ENCODE assay signal across 8 cellular contexts in genomic region chr3:125119752-125120369, GRCh38.
DNase-seq lines count a peak whose midpoint lies in the region; ATAC-seq, FAIRE-seq and TF ChIP-seq lines count a peak whose summit lies in the region.

No MANE protein-coding gene starts in this region.

- no peaks in the 10 kb centered on the region for H3K27me3 ChIP-seq in ovary

- no peaks in the 10 kb centered on the region for H3K36me3 ChIP-seq in ovary

- FAIRE-seq in D721Med (lab: Jason Lieb, UNC) = no peak

- peaks cover 27% of the 10 kb centered on the region for H3K4me1 ChIP-seq in ovary (ENCODE audit: insufficient read depth)

- TF ChIP-seq POLR2A in ovary (IDR thresholded peaks at IDR 0.05) = no peak

- intact Hi-C loops in ovary (cut with DNase I) = loop anchor here in 1 of 4 donors (10.0 kb wide), 1 partner anchor 55 kb away; no protein-coding TSS in a partner anchor

- no peak for TF ChIP-seq CTCF in fibroblast of pulmonary artery (IDR thresholded peaks at IDR 0.05; ENCODE audit: low read length, missing control alignments)
- TF ChIP-seq CTCF in ovary (IDR thresholded peaks at IDR 0.05) = no peak
- no peak for TF ChIP-seq CTCF in D721Med (IDR thresholded peaks at IDR 0.05; ENCODE audit: insufficient read depth, missing control alignments)

- 17 to 31% (median 18%) methylated on average over 10 of the region's 10 CpGs for WGBS in ovary, 3 donors

- DNase-seq in stimulated activated CD8-positive, alpha-beta memory T cell treated with anti-CD3 and anti-CD28 coated beads, Interleukin-12 subunit alpha, Interleukin-12 subunit beta, amount 100 ng/mL, for 4 hours (ENCODE audit: low read depth) = peak; percentile 25
- DNase-seq in stimulated activated CD8-positive, alpha-beta memory T cell treated with anti-CD3 and anti-CD28 coated beads, Interleukin-4, amount 100 ng/mL, for 48 hours = no peak
- peak; percentile 43 for DNase-seq in fibroblast of pulmonary artery (ENCODE audit: low read depth)
- DNase-seq in ovary = no peak
- no peak for DNase-seq in NCI-H510A (lab: John Stamatoyannopoulos, UW)
- no peak for DNase-seq in SW 1271 (lab: John Stamatoyannopoulos, UW)
- no peak for DNase-seq in D721Med (ENCODE audit: insufficient read length, low spot score)

- no peaks in the 10 kb centered on the region for H3K9me3 ChIP-seq in ovary

- no peak overlapping the region for H3K27ac ChIP-seq in ovary

- peak; percentile 76 for ATAC-seq in HG03378 (IDR thresholded peaks at IDR 0.05; ENCODE audit: unreplicated experiment)

- no peak overlapping the region for H3K4me3 ChIP-seq in fibroblast of pulmonary artery (replicated peaks; ENCODE audit: low read depth, low read length)
- H3K4me3 ChIP-seq in ovary = no peak overlapping the region

- no peak for TF ChIP-seq EP300 in ovary (IDR thresholded peaks at IDR 0.05)

Comparison
In these comparisons a context has a peak if more than half of its experiments do, and no peak if none do; other contexts are left out.
1. DNase-seq: peak in stimulated activated CD8-positive, alpha-beta memory T cell treated with anti-CD3 and anti-CD28 coated beads, Interleukin-12 subunit alpha, Interleukin-12 subunit beta, amount 100 ng/mL, for 4 hours (single experiment) and fibroblast of pulmonary artery (single experiment); none in stimulated activated CD8-positive, alpha-beta memory T cell treated with anti-CD3 and anti-CD28 coated beads, Interleukin-4, amount 100 ng/mL, for 48 hours (single experiment), ovary (0 of 5), NCI-H510A (single experiment), SW 1271 (0 of 2) and D721Med (single experiment).